Comparison of ENCODE assay signal across 15 cellular contexts in genomic region chr14:22796087-22796707, GRCh38. TPM values are rescaled to one million over a fixed set of nuclear protein-coding genes. Genes with fewer than 3 reads are reported as not detected.
DNase-seq lines count a peak whose midpoint lies in the region; ATAC-seq, FAIRE-seq and TF ChIP-seq lines count a peak whose summit lies in the region.
"Had no signal": no experiment of that assay in that cellular context is flagged by ENCODE, and none has a peak within 500 bp of the region (broad histone marks: within the 10 kb centered on the region; RNA-seq: fewer than 3 reads in every experiment).

No MANE protein-coding gene starts in this region.

- H3K36me3 ChIP-seq in endodermal cell (ENCODE audit: control insufficient read depth, insufficient read depth, low read length): no peaks in the 10 kb centered on the region
- H3K36me3 ChIP-seq: lower lobe of right lung had no signal

- peak; percentile 81 for FAIRE-seq in GM12892 (lab: Jason Lieb, UNC)
- FAIRE-seq in RCC 7860 (lab: Jason Lieb, UNC): no peak

- no peaks in the 10 kb centered on the region for H3K9me3 ChIP-seq in endodermal cell (ENCODE audit: control insufficient read depth, low read length)
- H3K9me3 ChIP-seq: lower lobe of right lung had no signal

- peaks cover 2% of the 10 kb centered on the region for H3K27me3 Mint-ChIP-seq in endodermal cell (ENCODE audit: insufficient read depth)

- H3K4me1 ChIP-seq in endodermal cell (ENCODE audit: control insufficient read depth, insufficient read depth, low read length): peaks cover 3% of the 10 kb centered on the region

- H3K36me3 Mint-ChIP-seq in endodermal cell (ENCODE audit: low read depth): peaks cover 2% of the 10 kb centered on the region

- H3K27ac ChIP-seq in endodermal cell (ENCODE audit: low read depth, low read length) (no peak overlapping the region), dorsolateral prefrontal cortex (no peak overlapping the region)
- H3K27ac ChIP-seq: lower lobe of right lung had no signal

- H3K4me1 Mint-ChIP-seq in endodermal cell: peaks cover 18% of the 10 kb centered on the region

- no peak for TF ChIP-seq CTCF in endodermal cell (conservative IDR thresholded peaks at IDR 0.05)
- no peak for TF ChIP-seq CTCF in dorsolateral prefrontal cortex (IDR thresholded peaks at IDR 0.05 in 54 of 56, conservative IDR thresholded peaks at IDR 0.05 in 2 of 56; ENCODE audit: low read depth in 1 of 56, partially characterized antibody in 56 of 56)

- 72 to 88% methylated on average over 3 to 5 of the region's 5 CpGs for WGBS in endodermal cell (ENCODE audit: insufficient coverage in 1 of 2, insufficient read length in 1 of 2), 2 experiments

- ATAC-seq in GM21515 (IDR thresholded peaks at IDR 0.05; ENCODE audit: unreplicated experiment) (peak; percentile 44), HG03196 (IDR thresholded peaks at IDR 0.05; ENCODE audit: unreplicated experiment) (peak; percentile 35)
- ATAC-seq: lower lobe of right lung had no signal

- DNase-seq in GM12892 (ENCODE audit: insufficient read length) (no peak), endodermal cell (no peak), GOT3 (lab: John Stamatoyannopoulos, UW) (no peak), NCI-H2107 (lab: John Stamatoyannopoulos, UW) (no peak), dorsolateral prefrontal cortex (no peak), RCC 7860 (ENCODE audit: low spot score) (no peak)
- DNase-seq: activated CD4-positive, alpha-beta T cell treated with anti-CD3 and anti-CD28 coated beads, Interleukin-2, amount 50 U/mL, for 4 hours; activated gamma-delta T cell treated with Interleukin-2 at 50 U/mL for 16 hours; hypothalamus; KBM-7; lower lobe of right lung; occipital lobe; stimulated activated naive CD4-positive, alpha-beta T cell treated with Interleukin-2 at 50 U/mL for 16 hours had no signal

- H3K9me3 Mint-ChIP-seq in endodermal cell: no peaks in the 10 kb centered on the region

- no peak overlapping the region for H3K9ac ChIP-seq in endodermal cell (ENCODE audit: extremely low read depth, low read length, poor library complexity, severe bottlenecking)

- H3K27ac Mint-ChIP-seq in endodermal cell: peak overlapping the region; percentile 74

- no peak overlapping the region for H3K4me3 Mint-ChIP-seq in endodermal cell

- H3K4me3 ChIP-seq in endodermal cell (ENCODE audit: low read length) (no peak overlapping the region), dorsolateral prefrontal cortex (no peak overlapping the region)
- H3K4me3 ChIP-seq: lower lobe of right lung had no signal

- TF ChIP-seq POLR2A in GM12892 (IDR thresholded peaks at IDR 0.05; ENCODE audit: low read depth, low read length): peak; percentile 70

- intact Hi-C loops in dorsolateral prefrontal cortex (cut with DNase I): no loop called here

- H3K27me3 ChIP-seq in endodermal cell (ENCODE audit: control insufficient read depth, insufficient read depth, low read length, poor library complexity, severe bottlenecking): no peaks in the 10 kb centered on the region
- H3K27me3 ChIP-seq in dorsolateral prefrontal cortex: peaks cover 0 to 4% (median 0%) of the 10 kb centered on the region in 45 donors

RNA-seq across cellular contexts. Expression of gene SLC7A7, which starts 19.0 kb away (rescaled TPM):
- polyA plus RNA-seq in GM12892 (2012; ENCODE audit: missing spikeins): 24.5 TPM
- 10 to 100 TPM; 16.7 to 17.0 TPM for total RNA-seq in endodermal cell
- 8.4 TPM for polyA plus RNA-seq in endodermal cell (2013, experiment 1 of 2)
- 7.2 TPM for polyA plus RNA-seq in endodermal cell (2013, experiment 2 of 2)
- total RNA-seq in dorsolateral prefrontal cortex: 10 to 100 TPM in 4 of 120 experiments, 1 to 10 TPM in 115, under 1 TPM in 1; 1.00 to 12.6 (median 3.5) TPM

RNA-seq across cellular contexts. Expression of gene OXA1L, which starts 29.7 kb away (rescaled TPM):
- polyA plus RNA-seq in GM12892 (2012; ENCODE audit: missing spikeins): 134 TPM
- 100 to 1,000 TPM; 114 TPM for total RNA-seq in endodermal cell
- 126 TPM for polyA plus RNA-seq in endodermal cell (2013, experiment 1 of 2)
- polyA plus RNA-seq in endodermal cell (2013, experiment 2 of 2): 96.0 TPM
- 10 to 100 TPM; 33.8 to 82.0 (median 55.8) TPM for total RNA-seq in dorsolateral prefrontal cortex

RNA-seq across cellular contexts. Expression of gene MRPL52, which starts 33.5 kb away (rescaled TPM):
- 86.7 TPM for polyA plus RNA-seq in GM12892 (2012; ENCODE audit: missing spikeins)
- total RNA-seq in endodermal cell: 100 to 1,000 TPM; 192 to 204 TPM
- polyA plus RNA-seq in endodermal cell (2013, experiment 1 of 2): 125 TPM
- polyA plus RNA-seq in endodermal cell (2013, experiment 2 of 2): 133 TPM
- 10 to 100 TPM; 37.4 to 83.2 (median 56.3) TPM for total RNA-seq in dorsolateral prefrontal cortex

RNA-seq across cellular contexts. Expression of gene MMP14, which starts 40.2 kb away (rescaled TPM):
- polyA plus RNA-seq in GM12892 (2012; ENCODE audit: missing spikeins): 0.74 TPM
- total RNA-seq in endodermal cell (100 to 1,000 TPM; 181 to 220 TPM), dorsolateral prefrontal cortex (10 to 100 TPM in 49 of 120 experiments, 1 to 10 TPM in 71; 2.9 to 29.5 (median 9.1) TPM)
- polyA plus RNA-seq in endodermal cell (2013, experiment 1 of 2): 75.6 TPM
- 86.6 TPM for polyA plus RNA-seq in endodermal cell (2013, experiment 2 of 2)
